In the genomic region with DNA sequence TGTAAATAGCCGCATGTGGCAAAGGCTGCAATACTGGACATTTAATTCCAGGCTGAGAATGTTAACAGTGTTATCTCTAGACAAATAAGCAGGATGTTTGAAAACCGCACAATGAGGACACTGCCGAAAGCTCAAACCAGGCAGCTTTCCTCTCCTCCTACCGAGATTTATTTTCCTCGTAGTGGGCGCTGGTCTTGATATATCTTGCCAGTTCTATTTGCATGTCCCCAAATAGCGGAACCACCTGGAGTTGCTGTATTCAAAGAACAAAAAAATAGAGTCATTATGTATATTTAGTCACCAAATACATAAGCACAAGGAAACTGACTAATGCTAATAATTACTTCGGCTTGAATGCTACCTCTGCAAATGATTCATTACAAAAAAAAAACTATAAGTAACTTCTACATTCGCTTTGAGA, we compare ENCODE assay signal across 26 cellular contexts. TPM values are rescaled to one million over a fixed set of nuclear protein-coding genes. Genes with fewer than 3 reads are reported as not detected.
DNase-seq lines count a peak whose midpoint lies in the region; TF ChIP-seq lines count a peak whose summit lies in the region.
"Had no signal": no experiment of that assay in that cellular context is flagged by ENCODE, and none has a peak within 500 bp of the region (broad histone marks: within the 10 kb centered on the region; RNA-seq: fewer than 3 reads in every experiment).

No MANE protein-coding gene starts in this region.

- H3K4me3 ChIP-seq in SJSA1 = no peak overlapping the region
- H3K4me3 ChIP-seq in epithelial cell of esophagus (ENCODE audit: low read length) = no peak overlapping the region
- no peak overlapping the region for H3K4me3 ChIP-seq in dorsolateral prefrontal cortex
- H3K4me3 ChIP-seq: gastrocnemius medialis, GM23338, lower lobe of right lung, Peyer's patch had no signal

- DNase-seq in NCI-H1417 (lab: John Stamatoyannopoulos, UW) (peak in 2 of 3 experiments; percentile 59 to 89), SJSA1 (ENCODE audit: low read depth in 1 of 2, low spot score in 2 of 2) (peak; percentile 74 to 87), epithelial cell of esophagus (ENCODE audit: low read depth) (peak; percentile 52), CD1c-positive myeloid dendritic cell (ENCODE audit: extremely low spot score) (no peak), GM10248 (ENCODE audit: extremely low spot score) (no peak), SKM-1 (lab: John Stamatoyannopoulos, UW; ENCODE audit: unreplicated experiment) (no peak), dorsolateral prefrontal cortex (no peak)
- DNase-seq: activated CD4-positive, alpha-beta T cell treated with anti-CD3 and anti-CD28 coated beads for 48 hours; activated gamma-delta T cell treated with Interleukin-2 at 50 U/mL for 16 hours; activated naive CD8-positive, alpha-beta T cell treated with anti-CD3 and anti-CD28 coated beads, Interleukin-2, amount 10 ng/mL, durations not matched to agents 7 days and 5 days; activated T-cell treated with anti-CD3 and anti-CD28 coated beads, Interleukin-2, amount 50 U/mL, for 1 hour; aorta; central memory CD4-positive, alpha-beta T cell; gastrocnemius medialis; lower lobe of right lung; naive thymus-derived CD8-positive, alpha-beta T cell; NCI-H1092; NCI-H2029 treated with DMSO at 0.1 percent for 48 hours; NCI-H226; NCI-H526 treated with DMSO at 0.1 percent for 48 hours; nucleus accumbens; SIG-M5; stimulated activated CD4-positive, alpha-beta T cell treated with anti-CD3 and anti-CD28 coated beads, Interleukin-4, amount 100 ng/mL, for 4 hours; SW 1271 had no signal

- CTCF ChIA-PET in GM10248 (lab: Yijun Ruan, JAX) = no interaction called here

- H3K27ac ChIP-seq in SJSA1 (no peak overlapping the region; the same call in 1 of the 2 replicates), dorsolateral prefrontal cortex (peak overlapping the region in 4 of 59 donors; percentile 24 to 52 (median 36))
- H3K27ac ChIP-seq: gastrocnemius medialis, lower lobe of right lung had no signal

- no peak for TF ChIP-seq CTCF in epithelial cell of esophagus (IDR thresholded peaks at IDR 0.05; ENCODE audit: insufficient read depth, low read depth, low read length, missing control alignments)
- no peak for TF ChIP-seq CTCF in GM10248 (IDR thresholded peaks at IDR 0.05; ENCODE audit: control extremely low read depth, extremely low read depth, low read depth, missing control alignments)
- no peak for TF ChIP-seq CTCF in dorsolateral prefrontal cortex (IDR thresholded peaks at IDR 0.05 in 54 of 56, conservative IDR thresholded peaks at IDR 0.05 in 2 of 56; ENCODE audit: low read depth in 1 of 56, partially characterized antibody in 56 of 56)

- H3K9me3 ChIP-seq in SJSA1 (replicated peaks) = no peaks in the 10 kb centered on the region
- H3K9me3 ChIP-seq: gastrocnemius medialis, lower lobe of right lung, Peyer's patch had no signal

- peaks cover 37% of the 10 kb centered on the region for H3K36me3 ChIP-seq in SJSA1

- POLR2A ChIA-PET in GM10248 (lab: Yijun Ruan, JAX) = no interaction called here

- H3K27me3 ChIP-seq in SJSA1 (replicated peaks) (no peaks in the 10 kb centered on the region), dorsolateral prefrontal cortex (no peaks in the 10 kb centered on the region)
- H3K27me3 ChIP-seq: gastrocnemius medialis, Peyer's patch had no signal

- intact Hi-C loops in dorsolateral prefrontal cortex (cut with DNase I) = no loop called here

- H3K4me1 ChIP-seq in SJSA1 (replicated peaks) = no peaks in the 10 kb centered on the region; the same call in 1 of the 2 replicates
- H3K4me1 ChIP-seq: gastrocnemius medialis, lower lobe of right lung, Peyer's patch had no signal

RNA-seq across cellular contexts. Expression of gene CYFIP1, which starts 46.5 kb away (rescaled TPM):
- 70.5 and 110 TPM in 2 replicates for total RNA-seq in SJSA1 (2014; rRNA removed; shearing (Covaris generic))
- total RNA-seq in dorsolateral prefrontal cortex = 100 to 1,000 TPM in 18 of 120 experiments, 10 to 100 TPM in 102; 46.3 to 138 (median 84.8) TPM

Comparison
In these comparisons a context has a peak if more than half of its experiments do, and no peak if none do; other contexts are left out.
1. DNase-seq: peak in NCI-H1417 (2 of 3), SJSA1 (2 of 2) and epithelial cell of esophagus (single experiment); none in CD1c-positive myeloid dendritic cell (single experiment), GM10248 (single experiment), SKM-1 (single experiment) and dorsolateral prefrontal cortex (0 of 10).